ENCODE assay signal across 8 cellular contexts in the genomic region with DNA sequence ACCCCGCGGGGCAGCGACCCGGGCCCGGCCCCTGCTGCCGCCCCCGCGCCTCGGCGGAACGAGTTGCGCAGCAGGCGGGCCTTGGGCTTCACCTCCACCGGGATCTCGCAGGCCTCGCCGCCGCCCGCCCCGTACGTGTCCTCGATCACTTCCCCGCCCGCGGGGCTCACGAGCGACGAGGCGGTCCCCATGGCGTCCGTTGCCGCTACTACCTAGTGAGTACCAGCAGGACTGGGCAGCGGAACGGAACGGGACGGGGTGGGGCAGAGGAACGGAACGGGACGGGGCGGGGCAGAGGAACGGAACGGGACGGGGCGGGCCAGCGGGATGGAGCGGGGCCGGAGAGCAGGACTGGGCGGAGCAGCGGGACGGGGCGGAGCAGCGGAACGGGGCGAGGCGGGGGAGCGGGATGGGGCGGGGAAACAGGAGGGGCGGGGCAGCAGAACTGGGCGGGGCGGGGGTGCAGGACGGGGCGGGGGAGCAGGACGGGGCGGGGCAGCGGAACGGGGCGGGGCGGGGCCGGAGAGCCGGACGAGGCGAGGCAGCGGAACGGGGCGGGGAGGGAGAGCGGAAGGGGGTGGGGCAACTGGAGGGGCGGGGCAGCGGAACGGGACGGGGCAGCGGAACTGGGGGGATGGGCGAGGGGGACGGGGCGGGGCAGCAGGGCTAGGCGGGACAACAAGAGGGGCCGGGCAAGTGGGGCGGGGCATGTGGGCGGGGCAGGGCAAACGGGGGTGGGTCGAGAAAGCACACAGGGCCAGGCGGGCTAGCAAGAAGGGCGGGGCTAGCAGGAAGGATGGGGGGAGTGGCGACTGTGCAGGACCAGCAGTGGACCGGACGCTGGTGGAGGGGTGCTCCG. TPM values are rescaled to one million over a fixed set of nuclear protein-coding genes. Genes with fewer than 3 reads are reported as not detected.
A peak's percentile ranks its signal among the peaks of the same experiment; 100 is the strongest.
DNase-seq lines count a peak whose midpoint lies in the region; ATAC-seq, FAIRE-seq and TF ChIP-seq lines count a peak whose summit lies in the region.

A gene with protein sequence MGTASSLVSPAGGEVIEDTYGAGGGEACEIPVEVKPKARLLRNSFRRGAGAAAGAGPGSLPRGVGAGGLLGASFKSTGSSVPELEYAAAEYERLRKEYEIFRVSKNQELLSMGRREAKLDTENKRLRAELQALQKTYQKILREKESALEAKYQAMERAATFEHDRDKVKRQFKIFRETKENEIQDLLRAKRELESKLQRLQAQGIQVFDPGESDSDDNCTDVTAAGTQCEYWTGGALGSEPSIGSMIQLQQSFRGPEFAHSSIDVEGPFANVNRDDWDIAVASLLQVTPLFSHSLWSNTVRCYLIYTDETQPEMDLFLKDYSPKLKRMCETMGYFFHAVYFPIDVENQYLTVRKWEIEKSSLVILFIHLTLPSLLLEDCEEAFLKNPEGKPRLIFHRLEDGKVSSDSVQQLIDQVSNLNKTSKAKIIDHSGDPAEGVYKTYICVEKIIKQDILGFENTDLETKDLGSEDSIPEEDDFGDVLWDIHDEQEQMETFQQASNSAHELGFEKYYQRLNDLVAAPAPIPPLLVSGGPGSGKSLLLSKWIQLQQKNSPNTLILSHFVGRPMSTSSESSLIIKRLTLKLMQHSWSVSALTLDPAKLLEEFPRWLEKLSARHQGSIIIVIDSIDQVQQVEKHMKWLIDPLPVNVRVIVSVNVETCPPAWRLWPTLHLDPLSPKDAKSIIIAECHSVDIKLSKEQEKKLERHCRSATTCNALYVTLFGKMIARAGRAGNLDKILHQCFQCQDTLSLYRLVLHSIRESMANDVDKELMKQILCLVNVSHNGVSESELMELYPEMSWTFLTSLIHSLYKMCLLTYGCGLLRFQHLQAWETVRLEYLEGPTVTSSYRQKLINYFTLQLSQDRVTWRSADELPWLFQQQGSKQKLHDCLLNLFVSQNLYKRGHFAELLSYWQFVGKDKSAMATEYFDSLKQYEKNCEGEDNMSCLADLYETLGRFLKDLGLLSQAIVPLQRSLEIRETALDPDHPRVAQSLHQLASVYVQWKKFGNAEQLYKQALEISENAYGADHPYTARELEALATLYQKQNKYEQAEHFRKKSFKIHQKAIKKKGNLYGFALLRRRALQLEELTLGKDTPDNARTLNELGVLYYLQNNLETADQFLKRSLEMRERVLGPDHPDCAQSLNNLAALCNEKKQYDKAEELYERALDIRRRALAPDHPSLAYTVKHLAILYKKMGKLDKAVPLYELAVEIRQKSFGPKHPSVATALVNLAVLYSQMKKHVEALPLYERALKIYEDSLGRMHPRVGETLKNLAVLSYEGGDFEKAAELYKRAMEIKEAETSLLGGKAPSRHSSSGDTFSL (N-terminal part only) (minus strand): TSS at position 245 of the 859 bp plus-strand sequence. CDS start 54 bp downstream, at position 191.

- peak within 1 kb of the TSS; percentile 79 for H3K4me3 ChIP-seq in AG04449 (ENCODE audit: low read depth, low read length)
- H3K4me3 ChIP-seq in bronchial epithelial cell (ENCODE audit: low read depth, low read length): peak within 1 kb of the TSS; percentile 74

- TF ChIP-seq CTCF in AG04449 (IDR thresholded peaks at IDR 0.05; ENCODE audit: insufficient read depth, low read length, missing control alignments): no peak
- no peak for TF ChIP-seq CTCF in WTC11 (IDR thresholded peaks at IDR 0.05)
- no peak for TF ChIP-seq CTCF in bronchial epithelial cell (IDR thresholded peaks at IDR 0.05; ENCODE audit: insufficient read depth, low read length, severe bottlenecking)

- no peaks in the 10 kb centered on the region for H3K27me3 Mint-ChIP-seq in WTC11 (ENCODE audit: low read depth)
- peaks cover 2 to 6% (median 3%) of the 10 kb centered on the region in 3 donors for H3K27me3 Mint-ChIP-seq in immature natural killer cell (ENCODE audit: low read depth in 3 of 3)

- H3K4me3 Mint-ChIP-seq in WTC11 (peak within 1 kb of the TSS; percentile 95), immature natural killer cell (peak within 1 kb of the TSS; percentile 86 to 92 (median 89))

- peaks cover 6% of the 10 kb centered on the region for H3K36me3 Mint-ChIP-seq in WTC11
- H3K36me3 Mint-ChIP-seq in immature natural killer cell: peaks cover 4 to 9% (median 6%) of the 10 kb centered on the region in 3 donors

- H3K27me3 ChIP-seq in bronchial epithelial cell (ENCODE audit: control insufficient read depth, insufficient read depth, low read length): no peaks in the 10 kb centered on the region

- peaks cover 26% of the 10 kb centered on the region for H3K4me1 Mint-ChIP-seq in WTC11
- peaks cover 22 to 45% of the 10 kb centered on the region in 2 donors for H3K4me1 Mint-ChIP-seq in immature natural killer cell

- no peak for FAIRE-seq in bronchial epithelial cell (lab: Jason Lieb, UNC)

- ATAC-seq in GM18907 (IDR thresholded peaks at IDR 0.05; ENCODE audit: unreplicated experiment) (peak; percentile 84), HG03139 (IDR thresholded peaks at IDR 0.05; ENCODE audit: unreplicated experiment) (peak; percentile 75), WTC11 (peak; percentile 87)

- CTCF ChIA-PET in AG04449 (lab: Yijun Ruan, JAX): interaction anchor here (0.9 to 2.1 kb wide), 5 partner anchors 9 to 690 kb away, joined by 3 to 12 read pairs (median 6); no protein-coding TSS in a partner anchor
- CTCF ChIA-PET in WTC11 (lab: Charles Lee): interaction anchor here (1.0 to 1.1 kb wide), 2 partner anchors 9 kb away, joined by 3 read pairs; no protein-coding TSS in a partner anchor

- H3K27ac Mint-ChIP-seq in WTC11 (peak within 1 kb of the TSS; percentile 89), immature natural killer cell (peak within 1 kb of the TSS; percentile 68 to 91 (median 85))

- no peaks in the 10 kb centered on the region for H3K9me3 Mint-ChIP-seq in WTC11
- H3K9me3 Mint-ChIP-seq in immature natural killer cell: peaks cover 0 to 2% (median 0%) of the 10 kb centered on the region in 6 donors

- POLR2A ChIA-PET in AG04449 (lab: Yijun Ruan, JAX): interaction anchor here (1.2 kb wide), 1 partner anchor 63 kb away, joined by 3 read pairs; no protein-coding TSS in a partner anchor
- POLR2A ChIA-PET in WTC11 (lab: Charles Lee): interaction anchor here (1.1 kb wide), 1 partner anchor 62 kb away, joined by 4 read pairs; no protein-coding TSS in a partner anchor

- H3K36me3 ChIP-seq in bronchial epithelial cell (ENCODE audit: control insufficient read depth, insufficient read depth, low read length): no peaks in the 10 kb centered on the region

- DNase-seq in AG04449 (ENCODE audit: low read depth, low spot score) (peak; percentile 78), NCI-H2227 (lab: John Stamatoyannopoulos, UW; ENCODE audit: unreplicated experiment) (peak; percentile 89), WTC11 (ENCODE audit: low spot score) (peak; percentile 97), bronchial epithelial cell (ENCODE audit: low read depth) (peak; percentile 81), immature natural killer cell (peak; percentile 85 to 91 (median 90))
- peak; percentile 96 to 97 for DNase-seq in stimulated activated CD4-positive, alpha-beta T cell treated with anti-CD3 and anti-CD28 coated beads, Interleukin-12 subunit alpha, Interleukin-12 subunit beta, amount 100 ng/mL, for 24 hours (ENCODE audit: low read depth in 2 of 2)

TF ChIP-seq in WTC11, 78 proteins besides CTCF, POLR2A, EP300 and RAD21 (continues in another document):
- TF ChIP-seq, protein P1, sequence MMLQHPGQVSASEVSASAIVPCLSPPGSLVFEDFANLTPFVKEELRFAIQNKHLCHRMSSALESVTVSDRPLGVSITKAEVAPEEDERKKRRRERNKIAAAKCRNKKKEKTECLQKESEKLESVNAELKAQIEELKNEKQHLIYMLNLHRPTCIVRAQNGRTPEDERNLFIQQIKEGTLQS (CRISPR knock-in tag; conservative IDR thresholded peaks at IDR 0.05): no peak
- 0 out of 2 replicates have a peak, but pooled peaks have one; percentile 66 for TF ChIP-seq FOXP1 (CRISPR knock-in tag; IDR thresholded peaks at IDR 0.05; ENCODE audit: borderline replicate concordance)
- TF ChIP-seq, protein P2, sequence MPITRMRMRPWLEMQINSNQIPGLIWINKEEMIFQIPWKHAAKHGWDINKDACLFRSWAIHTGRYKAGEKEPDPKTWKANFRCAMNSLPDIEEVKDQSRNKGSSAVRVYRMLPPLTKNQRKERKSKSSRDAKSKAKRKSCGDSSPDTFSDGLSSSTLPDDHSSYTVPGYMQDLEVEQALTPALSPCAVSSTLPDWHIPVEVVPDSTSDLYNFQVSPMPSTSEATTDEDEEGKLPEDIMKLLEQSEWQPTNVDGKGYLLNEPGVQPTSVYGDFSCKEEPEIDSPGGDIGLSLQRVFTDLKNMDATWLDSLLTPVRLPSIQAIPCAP (CRISPR knock-in tag; IDR thresholded peaks at IDR 0.05): no peak
- no peak for TF ChIP-seq ZBTB21 (CRISPR knock-in tag; IDR thresholded peaks at IDR 0.05; ENCODE audit: borderline replicate concordance)
- no peak for TF ChIP-seq TEAD4 (CRISPR knock-in tag; IDR thresholded peaks at IDR 0.05)
- no peak for TF ChIP-seq SMAD4 (CRISPR knock-in tag; IDR thresholded peaks at IDR 0.05)
- no peak for TF ChIP-seq ZNF423 (CRISPR knock-in tag; IDR thresholded peaks at IDR 0.05)
- TF ChIP-seq SOX15 (CRISPR knock-in tag; IDR thresholded peaks at IDR 0.05): no peak

RNA-seq across cellular contexts. Expression of the gene that starts here (rescaled TPM):
- total RNA-seq in WTC11 (2021) (13.1 to 15.4 TPM (median 14.7 TPM) in 3 replicates), bronchial epithelial cell (10.1 and 11.3 TPM in 2 replicates)
- 1 to 10 TPM in 2 of 3 donors, not detected in 1; 1.3 to 1.8 TPM for polyA plus RNA-seq in immature natural killer cell

Comparison
In these comparisons a context has a peak if more than half of its experiments do, and no peak if none do; other contexts are left out.
1. Peak in every context shown above with its lines: DNase-seq, ATAC-seq and H3K4me3 ChIP-seq.